ENCODE assay signal across 1 cellular context in genomic region chr1:6052543-6053205, GRCh38.
TF ChIP-seq lines count a peak whose summit lies in the region.

No MANE protein-coding gene starts in this region.

TF ChIP-seq in K562, 482 proteins besides CTCF, POLR2A, EP300 and RAD21 (continued from another document and continues in another):
- no peak for TF ChIP-seq ZNF398 (CRISPR knock-in tag; IDR thresholded peaks at IDR 0.05)
- TF ChIP-seq ZC3H11A (IDR thresholded peaks at IDR 0.05; ENCODE audit: low read depth, low read length) = no peak
- TF ChIP-seq ZNF511 (CRISPR knock-in tag; IDR thresholded peaks at IDR 0.05) = peak; percentile 78; the same call in 1 of the 2 replicates
- TF ChIP-seq FOXK2 (conservative IDR thresholded peaks at IDR 0.05 in 1 of 2, IDR thresholded peaks at IDR 0.05 in 1 of 2; ENCODE audit: low read depth in 2 of 2) = no peak
- TF ChIP-seq E2F8 (IDR thresholded peaks at IDR 0.05; ENCODE audit: low read depth, partially characterized antibody) = no peak
- no peak for TF ChIP-seq PTTG1 (tag; IDR thresholded peaks at IDR 0.05; ENCODE audit: low read depth)
- no peak for TF ChIP-seq EZH2 (IDR thresholded peaks at IDR 0.05; ENCODE audit: borderline replicate concordance, low read depth, low read length)
- no peak for TF ChIP-seq EGR1 (conservative IDR thresholded peaks at IDR 0.05)
- no peak for TF ChIP-seq KAT8 (IDR thresholded peaks at IDR 0.05; ENCODE audit: low read depth)
- no peak for TF ChIP-seq CUX1 (CRISPR knock-in tag; IDR thresholded peaks at IDR 0.05)
- TF ChIP-seq RNF219 (CRISPR knock-in tag; IDR thresholded peaks at IDR 0.05) = no peak
- TF ChIP-seq SNAPC5 (CRISPR knock-in tag; IDR thresholded peaks at IDR 0.05) = no peak
- TF ChIP-seq ESRRB (CRISPR knock-in tag; IDR thresholded peaks at IDR 0.05; ENCODE audit: borderline replicate concordance) = no peak
- TF ChIP-seq ARID4B (CRISPR knock-in tag; IDR thresholded peaks at IDR 0.05) = peak; percentile 18; the same call in 1 of the 2 replicates
- TF ChIP-seq ZKSCAN3 (CRISPR knock-in tag; IDR thresholded peaks at IDR 0.05) = no peak
- TF ChIP-seq YBX1 (IDR thresholded peaks at IDR 0.05) = no peak
- TF ChIP-seq ZKSCAN8 (CRISPR knock-in tag; IDR thresholded peaks at IDR 0.05) = no peak
- TF ChIP-seq LARP7 (IDR thresholded peaks at IDR 0.05) = no peak
- TF ChIP-seq HNRNPH1 (optimal IDR thresholded peaks at IDR 0.05; ENCODE audit: low read depth, low read length) = no peak
- TF ChIP-seq ZKSCAN1 (IDR thresholded peaks at IDR 0.05; ENCODE audit: low read depth, low read length) = no peak
- no peak for TF ChIP-seq ZNF41 (CRISPR knock-in tag; conservative IDR thresholded peaks at IDR 0.05)
- no peak for TF ChIP-seq JUNB (CRISPR knock-in tag; conservative IDR thresholded peaks at IDR 0.05)
